Comparison of ENCODE assay signal across 1 cellular context in genomic region chr13:98910501-98910951, GRCh38.
TF ChIP-seq lines count a peak whose summit lies in the region.

No MANE protein-coding gene starts in this region.

TF ChIP-seq in K562, 482 proteins besides CTCF, POLR2A, EP300 and RAD21 (continued from another document):
- TF ChIP-seq RERE (CRISPR knock-in tag; IDR thresholded peaks at IDR 0.05; ENCODE audit: borderline replicate concordance) (no peak), TEAD2 (tag; IDR thresholded peaks at IDR 0.05) (no peak), HBP1 (CRISPR knock-in tag; IDR thresholded peaks at IDR 0.05) (no peak), MTA3 (IDR thresholded peaks at IDR 0.05; ENCODE audit: borderline replicate concordance) (no peak)
